ENCODE assay signal across 1 cellular context in the genomic region with DNA sequence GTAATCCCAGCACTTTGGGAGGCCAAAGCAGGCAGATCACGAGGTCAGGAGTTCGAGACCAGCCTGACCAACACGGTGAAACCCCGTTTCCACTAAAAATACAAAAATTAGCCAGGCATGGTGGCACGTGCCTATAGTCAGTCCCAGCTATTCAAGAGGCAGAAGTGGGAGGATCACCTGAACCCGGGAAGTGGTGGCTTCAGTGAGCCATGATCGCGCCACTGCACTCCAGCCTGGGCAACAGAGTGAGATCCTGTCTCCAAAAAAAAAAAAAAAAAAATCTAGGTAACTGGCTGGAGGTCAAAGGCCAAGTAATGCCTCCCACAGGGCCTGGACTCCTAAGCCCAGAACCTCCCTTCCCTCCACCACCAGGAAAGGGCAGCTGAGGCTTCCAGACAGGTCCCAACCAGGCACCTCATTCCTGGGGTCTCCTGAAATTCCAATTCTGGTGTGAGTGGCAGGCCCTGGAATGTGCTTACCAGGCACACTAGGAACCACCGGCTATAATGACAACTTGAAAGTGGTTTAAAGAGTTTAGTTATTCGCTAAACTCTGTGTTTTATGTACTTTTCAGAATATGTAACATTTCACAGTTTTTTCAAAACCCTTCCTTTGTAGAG.
TF ChIP-seq lines count a peak whose summit lies in the region.

No MANE protein-coding gene starts in this region.

TF ChIP-seq in endothelial cell of umbilical vein, 7 proteins besides CTCF, POLR2A, EP300 and RAD21:
- TF ChIP-seq FOS (IDR thresholded peaks at IDR 0.05; ENCODE audit: borderline replicate concordance, insufficient read depth, low read length) (no peak), GATA2 (IDR thresholded peaks at IDR 0.05; ENCODE audit: insufficient read depth, insufficient read length, low read depth, low read length) (no peak), EZH2 (IDR thresholded peaks at IDR 0.05; ENCODE audit: borderline replicate concordance, low read depth, low read length, severe bottlenecking) (no peak), POLR2AphosphoS5 (IDR thresholded peaks at IDR 0.05; ENCODE audit: insufficient read depth, low read depth, low read length) (no peak), JUN (IDR thresholded peaks at IDR 0.05; ENCODE audit: borderline replicate concordance, insufficient read depth, insufficient read length, low read depth) (no peak), MYC (IDR thresholded peaks at IDR 0.05; ENCODE audit: low read depth, low read length) (no peak)
- TF ChIP-seq, protein P1, sequence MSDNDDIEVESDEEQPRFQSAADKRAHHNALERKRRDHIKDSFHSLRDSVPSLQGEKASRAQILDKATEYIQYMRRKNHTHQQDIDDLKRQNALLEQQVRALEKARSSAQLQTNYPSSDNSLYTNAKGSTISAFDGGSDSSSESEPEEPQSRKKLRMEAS (IDR thresholded peaks at IDR 0.05; ENCODE audit: insufficient read depth, insufficient read length): no peak
